ENCODE assay signal across 14 cellular contexts in genomic region chr9:3235497-3235896, GRCh38.
DNase-seq lines count a peak whose midpoint lies in the region; ATAC-seq, FAIRE-seq and TF ChIP-seq lines count a peak whose summit lies in the region.
"Had no signal": no experiment of that assay in that cellular context is flagged by ENCODE, and none has a peak within 500 bp of the region (broad histone marks: within the 10 kb centered on the region; RNA-seq: fewer than 3 reads in every experiment).

No MANE protein-coding gene starts in this region.

- TF ChIP-seq POLR2A in GM12891 (IDR thresholded peaks at IDR 0.05; ENCODE audit: low read depth, low read length) = no peak

- DNase-seq in GM12891 (ENCODE audit: insufficient read length, low spot score) (no peak), M059J (ENCODE audit: low read depth) (peak; percentile 3), epithelial cell of esophagus (ENCODE audit: low read depth) (peak; percentile 10)
- DNase-seq in activated CD4-positive, alpha-beta T cell treated with anti-CD3 and anti-CD28 coated beads, Interleukin-2, amount 50 U/mL, for 1 hour = no peak
- no peak for DNase-seq in stimulated activated naive CD4-positive, alpha-beta T cell (lab: John Stamatoyannopoulos, UW)
- DNase-seq in central memory CD4-positive, alpha-beta T cell = no peak
- DNase-seq: C1 segment of cervical spinal cord; CD4-positive, alpha-beta T cell; DND-41; H7 had no signal

- no peak for ATAC-seq in GM21360 (IDR thresholded peaks at IDR 0.05; ENCODE audit: unreplicated experiment)
- ATAC-seq: GM23338 had no signal

- FAIRE-seq in GM12891 (lab: Jason Lieb, UNC) = peak; percentile 33
- FAIRE-seq: A204.1, GM18507 had no signal

- TF ChIP-seq CTCF in epithelial cell of esophagus (IDR thresholded peaks at IDR 0.05; ENCODE audit: insufficient read depth, low read depth, low read length, missing control alignments) = no peak

- no peak overlapping the region for H3K4me3 ChIP-seq in epithelial cell of esophagus (ENCODE audit: low read length)
- H3K4me3 ChIP-seq: GM23338 had no signal

TF ChIP-seq in GM12891, 5 proteins besides CTCF, POLR2A, EP300 and RAD21:
- TF ChIP-seq PAX5 (IDR thresholded peaks at IDR 0.05; ENCODE audit: insufficient read depth, low read length, severe bottlenecking) (no peak), SPI1 (IDR thresholded peaks at IDR 0.05; ENCODE audit: low read depth, low read length) (no peak), POLR2AphosphoS5 (IDR thresholded peaks at IDR 0.05; ENCODE audit: low read depth, low read length) (no peak)

Comparison
In these comparisons a context has a peak if more than half of its experiments do, and no peak if none do; other contexts are left out.
1. DNase-seq: peak in M059J (single experiment) and epithelial cell of esophagus (single experiment); none in GM12891 (single experiment), activated CD4-positive, alpha-beta T cell treated with anti-CD3 and anti-CD28 coated beads, Interleukin-2, amount 50 U/mL, for 1 hour (single experiment), stimulated activated naive CD4-positive, alpha-beta T cell (0 of 6) and central memory CD4-positive, alpha-beta T cell (single experiment).